Comparison of ENCODE assay signal across 19 cellular contexts in the genomic region with DNA sequence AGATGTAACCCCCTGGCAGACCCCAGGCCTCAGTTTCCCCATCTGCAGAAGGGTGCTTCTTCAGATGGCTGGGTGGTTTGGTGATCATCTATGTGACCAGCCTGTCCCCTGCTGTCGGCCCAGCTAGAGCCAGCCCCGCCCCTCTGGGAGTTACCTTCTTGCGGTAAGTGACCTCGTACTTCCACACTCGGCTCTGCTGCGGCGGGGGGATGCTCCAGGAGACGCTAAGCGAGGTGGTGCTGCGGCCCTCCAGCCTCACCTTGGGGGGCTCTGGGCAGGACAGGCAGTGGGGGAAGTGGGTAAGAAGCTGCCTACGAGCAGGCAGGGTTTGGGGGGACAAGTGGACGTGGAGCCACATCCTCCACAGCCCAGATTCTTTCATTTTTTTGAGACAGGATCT. TPM values are rescaled to one million over a fixed set of nuclear protein-coding genes. Genes with fewer than 3 reads are reported as not detected.
"Had no signal": no experiment of that assay in that cellular context is flagged by ENCODE, and none has a peak within 500 bp of the region (broad histone marks: within the 10 kb centered on the region; RNA-seq: fewer than 3 reads in every experiment).

No MANE protein-coding gene starts in this region.

- H3K4me3 ChIP-seq: adrenal gland, SK-N-MC had no signal

- H3K9me3 Mint-ChIP-seq: activated naive CD8-positive, alpha-beta T cell treated with anti-CD3 and anti-CD28 coated beads, Interleukin-2, amount 10 ng/mL, durations not matched to agents 7 days and 5 days had no signal

- DNase-seq: activated CD4-positive, alpha-beta T cell treated with anti-CD3 and anti-CD28 coated beads for 4 hours; activated CD8-positive, alpha-beta memory T cell treated with anti-CD3 and anti-CD28 coated beads, Interleukin-2, amount 50 U/mL, for 48 hours; activated CD8-positive, alpha-beta T cell treated with anti-CD3 and anti-CD28 coated beads, Interleukin-2, amount 10 ng/mL, durations not matched to agents 7 days and 5 days; activated naive CD4-positive, alpha-beta T cell treated with anti-CD3 and anti-CD28 coated beads, Interleukin-2, amount 50 U/mL, for 16 hours; activated naive CD8-positive, alpha-beta T cell treated with anti-CD3 and anti-CD28 coated beads, Interleukin-2, amount 10 ng/mL, durations not matched to agents 7 days and 5 days; activated T-cell treated with anti-CD3 and anti-CD28 coated beads, Interleukin-2, amount 50 U/mL, for 1 hour; adrenal gland; anterior cingulate cortex; caudate nucleus; MM.1S; NCI-H1105; NCI-H1436; NCI-H1694 treated with DMSO at 0.1 percent for 48 hours; NCI-H2081; NCI-H510A treated with DMSO at 0.1 percent for 48 hours had no signal

- H3K36me3 Mint-ChIP-seq: activated naive CD8-positive, alpha-beta T cell treated with anti-CD3 and anti-CD28 coated beads, Interleukin-2, amount 10 ng/mL, durations not matched to agents 7 days and 5 days had no signal

- H3K4me3 Mint-ChIP-seq: activated CD8-positive, alpha-beta T cell treated with anti-CD3 and anti-CD28 coated beads, Interleukin-2, amount 10 ng/mL, durations not matched to agents 7 days and 5 days; activated naive CD8-positive, alpha-beta T cell treated with anti-CD3 and anti-CD28 coated beads, Interleukin-2, amount 10 ng/mL, durations not matched to agents 7 days and 5 days had no signal

- ATAC-seq: activated CD4-positive, CD25-positive, alpha-beta regulatory T cell treated with anti-CD3 and anti-CD28 coated beads, Interleukin-2, amount 50 U/mL, for 24 hours; activated CD8-positive, alpha-beta T cell treated with anti-CD3 and anti-CD28 coated beads, Interleukin-2, amount 10 ng/mL, durations not matched to agents 7 days and 5 days; Right ventricle myocardium inferior had no signal

- H3K27me3 ChIP-seq: adrenal gland had no signal

- H3K27ac Mint-ChIP-seq: activated CD8-positive, alpha-beta T cell treated with anti-CD3 and anti-CD28 coated beads, Interleukin-2, amount 10 ng/mL, durations not matched to agents 7 days and 5 days; activated naive CD8-positive, alpha-beta T cell treated with anti-CD3 and anti-CD28 coated beads, Interleukin-2, amount 10 ng/mL, durations not matched to agents 7 days and 5 days had no signal

- H3K27ac ChIP-seq: adrenal gland, SK-N-MC had no signal

- H3K9me3 ChIP-seq: adrenal gland had no signal

RNA-seq across cellular contexts. Expression of a gene that starts 20.4 kb away (rescaled TPM):
- total RNA-seq: activated CD8-positive, alpha-beta T cell treated with anti-CD3 and anti-CD28 coated beads, Interleukin-2, amount 10 ng/mL, durations not matched to agents 7 days and 5 days; activated naive CD8-positive, alpha-beta T cell treated with anti-CD3 and anti-CD28 coated beads, Interleukin-2, amount 10 ng/mL, durations not matched to agents 7 days and 5 days; T-helper 1 cell treated with Interleukin-12 subunit alpha and Interleukin-12 subunit beta and Interleukin-4 antibody, amounts not matched to agents 30 ng/mL and 1 ng/mL, for 36 hours had no signal
